ENCODE assay signal across 13 cellular contexts in the genomic region with DNA sequence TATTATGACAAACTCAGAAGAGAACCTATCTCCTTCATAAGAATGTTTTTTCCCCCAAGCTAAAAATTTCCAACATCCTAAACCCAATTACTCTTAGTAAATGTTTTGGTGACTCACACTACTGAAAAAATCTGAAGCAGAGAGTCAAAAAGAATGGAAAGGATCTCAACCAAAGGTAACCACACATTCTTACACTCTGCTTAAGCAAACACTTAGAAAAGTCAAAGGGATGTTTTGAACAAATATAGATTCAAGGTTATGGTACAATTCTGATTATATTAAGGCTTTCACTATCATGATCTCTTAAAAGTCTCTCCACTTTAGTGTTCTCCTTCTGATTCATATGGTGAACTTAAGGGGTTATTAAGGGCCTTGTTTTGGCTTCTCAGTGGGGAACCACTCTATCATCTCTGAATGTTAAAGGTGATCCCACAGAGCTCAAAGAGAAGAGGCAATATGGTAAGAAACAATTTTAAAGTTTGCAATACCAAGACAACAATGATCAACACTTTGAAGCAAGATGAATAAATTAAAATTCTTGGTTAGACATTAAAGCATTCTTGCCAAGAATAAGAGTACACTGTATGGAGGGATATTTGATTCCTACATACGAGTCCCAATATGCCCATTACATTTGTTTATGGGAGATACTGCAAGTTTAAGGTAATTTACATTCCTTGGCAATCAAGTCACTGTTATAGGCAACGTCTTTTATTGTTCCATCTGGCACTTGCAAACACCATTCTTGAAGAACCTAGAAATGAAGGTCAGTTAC.
DNase-seq lines count a peak whose midpoint lies in the region; ATAC-seq, FAIRE-seq and TF ChIP-seq lines count a peak whose summit lies in the region.
"Had no signal": no experiment of that assay in that cellular context is flagged by ENCODE, and none has a peak within 500 bp of the region (broad histone marks: within the 10 kb centered on the region; RNA-seq: fewer than 3 reads in every experiment).

No MANE protein-coding gene starts in this region.

- H4K20me1 ChIP-seq in endothelial cell of umbilical vein (replicated peaks; ENCODE audit: control insufficient read depth, extremely low read depth, insufficient read depth, low read length): no peaks in the 10 kb centered on the region
- peaks cover 4% of the 10 kb centered on the region for H4K20me1 ChIP-seq in smooth muscle cell (ENCODE audit: low read depth)
- H4K20me1 ChIP-seq in OCI-LY7 (ENCODE audit: insufficient read depth, low read length): no peaks in the 10 kb centered on the region; the same call in 1 of the 2 replicates

- CTCF ChIA-PET in activated CD4-positive, alpha-beta memory T cell treated with anti-CD3 and anti-CD28 coated beads for 36 hours (lab: Charles Lee): no interaction called here
- CTCF ChIA-PET in activated CD4-positive, alpha-beta memory T cell treated with anti-CD3 and anti-CD28 coated beads, Interleukin-2, amount 10 ng/mL, durations not matched to agents 7 days and 5 days (lab: Charles Lee): no interaction called here
- CTCF ChIA-PET in endothelial cell of umbilical vein (lab: Charles Lee): no interaction called here
- CTCF ChIA-PET in OCI-LY7 (lab: Charles Lee; ENCODE audit: unreplicated experiment): no interaction called here

- peaks cover 10% of the 10 kb centered on the region for H3K4me1 Mint-ChIP-seq in activated CD4-positive, alpha-beta memory T cell treated with anti-CD3 and anti-CD28 coated beads for 36 hours (ENCODE audit: low read depth)
- no peaks in the 10 kb centered on the region for H3K4me1 Mint-ChIP-seq in activated CD4-positive, alpha-beta memory T cell treated with anti-CD3 and anti-CD28 coated beads, Interleukin-2, amount 10 ng/mL, durations not matched to agents 7 days and 5 days
- H3K4me1 Mint-ChIP-seq: T-cell had no signal

- peaks cover 13% of the 10 kb centered on the region for H3K36me3 Mint-ChIP-seq in activated CD4-positive, alpha-beta memory T cell treated with anti-CD3 and anti-CD28 coated beads for 36 hours
- peaks cover 45% of the 10 kb centered on the region for H3K36me3 Mint-ChIP-seq in activated CD4-positive, alpha-beta memory T cell treated with anti-CD3 and anti-CD28 coated beads, Interleukin-2, amount 10 ng/mL, durations not matched to agents 7 days and 5 days (ENCODE audit: low read depth)

- BruUV-seq in endothelial cell of umbilical vein (replicated peaks; lab: Mats Ljungman, UMichigan) (TSS peak; percentile 13), OCI-LY7 (replicated peaks; lab: Mats Ljungman, UMichigan) (no TSS peak)

- no peak overlapping the region for H3K27ac ChIP-seq in endothelial cell of umbilical vein (ENCODE audit: insufficient read depth, low read depth, low read length)
- peak overlapping the region; percentile 48 for H3K27ac ChIP-seq in smooth muscle cell (ENCODE audit: low read depth)
- H3K27ac ChIP-seq in OCI-LY7 (ENCODE audit: low read depth, low read length, poor library complexity, severe bottlenecking): no peak overlapping the region
- H3K27ac ChIP-seq: tibial artery had no signal

- H3K27me3 Mint-ChIP-seq in activated CD4-positive, alpha-beta memory T cell treated with anti-CD3 and anti-CD28 coated beads for 36 hours: no peaks in the 10 kb centered on the region
- no peaks in the 10 kb centered on the region for H3K27me3 Mint-ChIP-seq in activated CD4-positive, alpha-beta memory T cell treated with anti-CD3 and anti-CD28 coated beads, Interleukin-2, amount 10 ng/mL, durations not matched to agents 7 days and 5 days
- H3K27me3 Mint-ChIP-seq: dendritic cell treated with granulocyte-macrophage colony-stimulating factor and Interleukin-4, amounts not matched to agents 40 ng/mL and 50 ng/mL, for 4 days; T-cell had no signal

- TF ChIP-seq CTCF in endothelial cell of umbilical vein (IDR thresholded peaks at IDR 0.05; ENCODE audit: extremely low read depth in 1 of 2, insufficient read depth in 1 of 2, low read depth in 1 of 2, low read length in 2 of 2) (no peak), smooth muscle cell (IDR thresholded peaks at IDR 0.05; ENCODE audit: borderline replicate concordance, insufficient read depth, poor library complexity, severe bottlenecking) (no peak), OCI-LY7 (conservative IDR thresholded peaks at IDR 0.05; ENCODE audit: low read length) (no peak)

- peaks cover 24% of the 10 kb centered on the region for H3F3A ChIP-seq in smooth muscle cell (ENCODE audit: low read depth)

- H3K9ac ChIP-seq in endothelial cell of umbilical vein (replicated peaks; ENCODE audit: extremely low read depth, insufficient read depth, low read length) (no peak overlapping the region), smooth muscle cell (ENCODE audit: low read depth) (no peak overlapping the region)

- no peak for FAIRE-seq in endothelial cell of umbilical vein (lab: Jason Lieb, UNC)

- no peak overlapping the region for H2AFZ ChIP-seq in endothelial cell of umbilical vein (ENCODE audit: low read depth, low read length)
- no peak overlapping the region for H2AFZ ChIP-seq in smooth muscle cell (ENCODE audit: low read depth)
- no peak overlapping the region for H2AFZ ChIP-seq in OCI-LY7 (ENCODE audit: low read length)

- H3K9me3 Mint-ChIP-seq in activated CD4-positive, alpha-beta memory T cell treated with anti-CD3 and anti-CD28 coated beads for 36 hours: no peaks in the 10 kb centered on the region
- no peaks in the 10 kb centered on the region for H3K9me3 Mint-ChIP-seq in activated CD4-positive, alpha-beta memory T cell treated with anti-CD3 and anti-CD28 coated beads, Interleukin-2, amount 10 ng/mL, durations not matched to agents 7 days and 5 days
- H3K9me3 Mint-ChIP-seq: dendritic cell treated with granulocyte-macrophage colony-stimulating factor and Interleukin-4, amounts not matched to agents 40 ng/mL and 50 ng/mL, for 4 days; T-cell had no signal

- dilution Hi-C loops in endothelial cell of umbilical vein (cut with MboI; ENCODE audit: extremely low pct_ligation_motif_present, low sequenced_read_pairs): no loop called here

- H3K9me1 ChIP-seq in endothelial cell of umbilical vein (replicated peaks; ENCODE audit: control insufficient read depth, extremely low read depth, insufficient read depth, low read length): no peaks in the 10 kb centered on the region

- no peak overlapping the region for H3K4me3 Mint-ChIP-seq in activated CD4-positive, alpha-beta memory T cell treated with anti-CD3 and anti-CD28 coated beads for 36 hours
- H3K4me3 Mint-ChIP-seq in activated CD4-positive, alpha-beta memory T cell treated with anti-CD3 and anti-CD28 coated beads, Interleukin-2, amount 10 ng/mL, durations not matched to agents 7 days and 5 days: no peak overlapping the region
- H3K4me3 Mint-ChIP-seq: dendritic cell treated with granulocyte-macrophage colony-stimulating factor and Interleukin-4, amounts not matched to agents 40 ng/mL and 50 ng/mL, for 4 days; T-cell had no signal

- TF ChIP-seq POLR2A in endothelial cell of umbilical vein (IDR thresholded peaks at IDR 0.05; ENCODE audit: low read depth, low read length): no peak

- H3K4me2 ChIP-seq in endothelial cell of umbilical vein (ENCODE audit: insufficient read depth, low read length) (no peak overlapping the region), smooth muscle cell (no peak overlapping the region), OCI-LY7 (ENCODE audit: low read length) (no peak overlapping the region)

- 71% methylated on average over 2 of the region's 2 CpGs for WGBS in smooth muscle cell (ENCODE audit: low lambda C conversion rate)

- H3K36me3 ChIP-seq in endothelial cell of umbilical vein (ENCODE audit: control insufficient read depth in 2 of 2, extremely low read depth in 1 of 2, insufficient read depth in 2 of 2, low read length in 2 of 2) (peaks cover 3 to 20% of the 10 kb centered on the region in 2 experiments), smooth muscle cell (ENCODE audit: low read depth) (peaks cover 19% of the 10 kb centered on the region), OCI-LY7 (ENCODE audit: insufficient read depth, low read length) (peaks cover 79% of the 10 kb centered on the region)

- H3K9me2 ChIP-seq in OCI-LY7 (ENCODE audit: insufficient read depth, low read length): no peaks in the 10 kb centered on the region

- DNase-seq in activated CD4-positive, alpha-beta memory T cell treated with anti-CD3 and anti-CD28 coated beads for 36 hours: no peak
- no peak for DNase-seq in activated CD4-positive, alpha-beta memory T cell treated with anti-CD3 and anti-CD28 coated beads, Interleukin-2, amount 10 ng/mL, durations not matched to agents 7 days and 5 days
- DNase-seq in NCI-H226 (peak; percentile 64), endothelial cell of umbilical vein (ENCODE audit: low read depth, low spot score) (no peak), smooth muscle cell (lab: John Stamatoyannopoulos, UW; ENCODE audit: unreplicated experiment) (no peak), OCI-LY7 (ENCODE audit: low spot score) (no peak), NCI-H446 treated with DMSO at 0.1 percent for 48 hours (lab: John Stamatoyannopoulos, UW) (no peak)
- DNase-seq: NCI-H524, occipital lobe, T-cell, tibial artery had no signal

- H3K9me3 ChIP-seq in endothelial cell of umbilical vein (replicated peaks; ENCODE audit: control insufficient read depth, insufficient read depth, low read length) (no peaks in the 10 kb centered on the region), smooth muscle cell (replicated peaks; ENCODE audit: low read depth) (no peaks in the 10 kb centered on the region), OCI-LY7 (ENCODE audit: low read length) (no peaks in the 10 kb centered on the region)
- H3K9me3 ChIP-seq: tibial artery had no signal

- H3K4me3 ChIP-seq in endothelial cell of umbilical vein (replicated peaks in 1 of 3; ENCODE audit: insufficient read depth in 1 of 3, low read depth in 1 of 3, low read length in 3 of 3) (no peak overlapping the region), smooth muscle cell (no peak overlapping the region), OCI-LY7 (ENCODE audit: low read depth, low read length, poor library complexity, severe bottlenecking) (no peak overlapping the region)
- H3K4me3 ChIP-seq: tibial artery had no signal

- H3K79me2 ChIP-seq in endothelial cell of umbilical vein (ENCODE audit: control insufficient read depth, insufficient read depth, low read length) (no peaks in the 10 kb centered on the region), smooth muscle cell (ENCODE audit: low read depth) (no peaks in the 10 kb centered on the region), OCI-LY7 (ENCODE audit: insufficient read depth, low read depth, low read length) (no peaks in the 10 kb centered on the region)

- no peak for ATAC-seq in GM21825 (IDR thresholded peaks at IDR 0.05; ENCODE audit: unreplicated experiment)
- ATAC-seq: T-cell had no signal

- no peaks in the 10 kb centered on the region for H3K4me1 ChIP-seq in endothelial cell of umbilical vein (ENCODE audit: control insufficient read depth, extremely low read depth, insufficient read depth, low read length)
- H3K4me1 ChIP-seq in smooth muscle cell (ENCODE audit: low read depth): no peaks in the 10 kb centered on the region
- H3K4me1 ChIP-seq in OCI-LY7 (ENCODE audit: insufficient read depth, low read length, poor library complexity, severe bottlenecking): no peaks in the 10 kb centered on the region
- H3K4me1 ChIP-seq: tibial artery had no signal

- H3K27me3 ChIP-seq in endothelial cell of umbilical vein (ENCODE audit: control insufficient read depth in 2 of 2, insufficient read depth in 2 of 2, low read length in 2 of 2): no peaks in the 10 kb centered on the region
- H3K27me3 ChIP-seq in smooth muscle cell (ENCODE audit: low read depth): no peaks in the 10 kb centered on the region
- H3K27me3 ChIP-seq: tibial artery had no signal

- peak overlapping the region; percentile 14 for H3K27ac Mint-ChIP-seq in activated CD4-positive, alpha-beta memory T cell treated with anti-CD3 and anti-CD28 coated beads for 36 hours
- no peak overlapping the region for H3K27ac Mint-ChIP-seq in activated CD4-positive, alpha-beta memory T cell treated with anti-CD3 and anti-CD28 coated beads, Interleukin-2, amount 10 ng/mL, durations not matched to agents 7 days and 5 days
- H3K27ac Mint-ChIP-seq: dendritic cell treated with granulocyte-macrophage colony-stimulating factor and Interleukin-4, amounts not matched to agents 40 ng/mL and 50 ng/mL, for 4 days had no signal

- POLR2A ChIA-PET in activated CD4-positive, alpha-beta memory T cell treated with anti-CD3 and anti-CD28 coated beads for 36 hours (lab: Charles Lee): interaction anchor here (0.6 kb wide), 1 partner anchor 1478 kb away, joined by 3 read pairs; no protein-coding TSS in a partner anchor
- POLR2A ChIA-PET in activated CD4-positive, alpha-beta memory T cell treated with anti-CD3 and anti-CD28 coated beads, Interleukin-2, amount 10 ng/mL, durations not matched to agents 7 days and 5 days (lab: Charles Lee): no interaction called here
- POLR2A ChIA-PET in endothelial cell of umbilical vein (lab: Charles Lee): no interaction called here
- POLR2A ChIA-PET in OCI-LY7 (lab: Charles Lee): interaction anchor here (0.6 kb wide), 2 partner anchors 9 to 20 kb away, joined by 3 read pairs; no protein-coding TSS in a partner anchor

- intact Hi-C loops in activated CD4-positive, alpha-beta memory T cell treated with anti-CD3 and anti-CD28 coated beads for 36 hours (cut with micrococcal nuclease): no loop called here
- intact Hi-C loops in endothelial cell of umbilical vein (cut with micrococcal nuclease) (no loop called here), OCI-LY7 (cut with micrococcal nuclease; ENCODE audit: unreplicated experiment) (no loop called here)

Comparison
In these comparisons a context has a peak if more than half of its experiments do, and no peak if none do; other contexts are left out.
1. POLR2A ChIA-PET loops: an anchor here in activated CD4-positive, alpha-beta memory T cell treated with anti-CD3 and anti-CD28 coated beads for 36 hours (0.6 kb wide) and OCI-LY7 (0.6 kb wide); none called in activated CD4-positive, alpha-beta memory T cell treated with anti-CD3 and anti-CD28 coated beads, Interleukin-2, amount 10 ng/mL, durations not matched to agents 7 days and 5 days and endothelial cell of umbilical vein.